Comparison of ENCODE assay signal across 7 cellular contexts in genomic region chr10:47646686-47647280, GRCh38.
A peak's percentile ranks its signal among the peaks of the same experiment; 100 is the strongest.
DNase-seq lines count a peak whose midpoint lies in the region; ATAC-seq, FAIRE-seq and TF ChIP-seq lines count a peak whose summit lies in the region.
"Not testable (repeated sequence)": the region's sequence is repeated elsewhere in the genome, so short reads cannot be mapped to it uniquely, and the experiment has no call there.

No MANE protein-coding gene starts in this region.

- not testable (repeated sequence) for FAIRE-seq in K562 (lab: Jason Lieb, UNC)

- ATAC-seq in K562 (peak; percentile 74), left lung (peak; percentile 84)

- H3K9me1 ChIP-seq in K562 (ENCODE audit: control insufficient read depth, insufficient read depth, low read length), result not testable (repeated sequence)

- not testable (repeated sequence) for H4K20me1 ChIP-seq in KMS-11 (ENCODE audit: insufficient read depth); K562 (replicated peaks; ENCODE audit: control insufficient read depth, insufficient read depth, low read length)

- H3K79me2 ChIP-seq in KMS-11 (ENCODE audit: insufficient read depth, low read depth); K562 (ENCODE audit: control insufficient read depth, insufficient read depth, low read length): not testable (repeated sequence)

- TF ChIP-seq EP300 in K562 (IDR thresholded peaks at IDR 0.05; ENCODE audit: low read length), result not testable (repeated sequence)

- not testable (repeated sequence) for TF ChIP-seq POLR2A in K562 (conservative IDR thresholded peaks at IDR 0.05); prostate gland (IDR thresholded peaks at IDR 0.05)

- H3K27ac ChIP-seq in KMS-11; K562 (ENCODE audit: extremely low read depth, low read depth, low read length); left lung; prostate gland: not testable (repeated sequence)

- H3K36me3 ChIP-seq in KMS-11 (ENCODE audit: insufficient read depth); K562 (ENCODE audit: control insufficient read depth, insufficient read depth, low read length); left lung; prostate gland: not testable (repeated sequence)

- intact Hi-C loops in K562 (cut with micrococcal nuclease); left lung (cut with DNase I); prostate gland (cut with DNase I): not testable (repeated sequence)

- H2AFZ ChIP-seq in KMS-11 (ENCODE audit: low read depth); K562 (ENCODE audit: low read depth, low read length): not testable (repeated sequence)

- H3K4me2 ChIP-seq in KMS-11; K562 (ENCODE audit: insufficient read depth, low read length): not testable (repeated sequence)

- not testable (repeated sequence) for H3K4me3 ChIP-seq in KMS-11 (IDR thresholded peaks at IDR 0.05; ENCODE audit: insufficient read depth, low read depth, low read length); K562; left lung; prostate gland

- not testable (repeated sequence) for TF ChIP-seq RAD21 in K562 (CRISPR knock-in tag; conservative IDR thresholded peaks at IDR 0.05 in 1 of 2, IDR thresholded peaks at IDR 0.05 in 1 of 2)

- in situ Hi-C loops in K562 (cut with MboI), result not testable (repeated sequence)

- H3K9me3 ChIP-seq in K562 (replicated peaks; ENCODE audit: control insufficient read depth, insufficient read depth, low read depth, low read length); left lung; prostate gland: not testable (repeated sequence)

- TF ChIP-seq CTCF in KMS-11 (conservative IDR thresholded peaks at IDR 0.05; ENCODE audit: low read depth, low read length) (peak; percentile 33; the same call in 1 of the 2 replicates), K562 (IDR thresholded peaks at IDR 0.05 in 2 of 3, conservative IDR thresholded peaks at IDR 0.05 in 1 of 3; ENCODE audit: insufficient read depth in 2 of 3, low read depth in 1 of 3, low read length in 3 of 3) (peak in 2 of 3 experiments; percentile 20 to 39; a peak in 2 of 6 replicates), left lung (IDR thresholded peaks at IDR 0.05) (peak; percentile 22 to 44), prostate gland (IDR thresholded peaks at IDR 0.05) (peak in 1 of 4 experiments; percentile 42)

- 0% methylated on average over 1 of the region's 2 CpGs for WGBS in K562 (ENCODE audit: insufficient coverage, low coverage, missing lambda C conversion rate)
- 4% methylated on average over 2 of the region's 2 CpGs for WGBS in prostate gland

- POLR2A ChIA-PET in K562 (lab: Yijun Ruan, JAX), result not testable (repeated sequence)

- H3K27me3 ChIP-seq in KMS-11 (ENCODE audit: insufficient read depth, low read depth); K562 (ENCODE audit: control insufficient read depth in 2 of 2, insufficient read depth in 2 of 2, low read length in 2 of 2); left lung; prostate gland (replicated peaks; ENCODE audit: insufficient read depth): not testable (repeated sequence)

- peak; percentile 45 for DNase-seq in EL
- DNase-seq in activated CD4-positive, alpha-beta T cell treated with anti-CD3 and anti-CD28 coated beads for 48 hours, result peak; percentile 32
- peak in 1 of 4 experiments; percentile 59 for DNase-seq in K562 (ENCODE audit: extremely low read depth in 1 of 4, low spot score in 3 of 4)
- peak; percentile 66 for DNase-seq in fibroblast of gingiva (ENCODE audit: low read depth)
- DNase-seq in left lung, result not testable (repeated sequence)
- DNase-seq in prostate gland (ENCODE audit: low spot score), result peak; percentile 12

- H3K4me1 ChIP-seq in KMS-11 (ENCODE audit: low read depth, poor library complexity, severe bottlenecking); K562 (replicated peaks in 1 of 2; ENCODE audit: control insufficient read depth in 2 of 2, insufficient read depth in 2 of 2, low read length in 2 of 2); left lung; prostate gland (replicated peaks): not testable (repeated sequence)

- BruUV-seq in K562 (replicated peaks; lab: Mats Ljungman, UMichigan), result not testable (repeated sequence)

- H3K9ac ChIP-seq in KMS-11; K562 (ENCODE audit: insufficient read depth in 1 of 2, low read depth in 2 of 2, low read length in 2 of 2): not testable (repeated sequence)

- CTCF ChIA-PET in K562 (lab: Yijun Ruan, JAX; ENCODE audit: low intra/inter-chr PET ratio), result not testable (repeated sequence)
